ENCODE assay signal across 10 cellular contexts in genomic region chr5:56763711-56764466, GRCh38. TPM values are rescaled to one million over a fixed set of nuclear protein-coding genes. Genes with fewer than 3 reads are reported as not detected.
A peak's percentile ranks its signal among the peaks of the same experiment; 100 is the strongest.
DNase-seq lines count a peak whose midpoint lies in the region; ATAC-seq and TF ChIP-seq lines count a peak whose summit lies in the region.
"Had no signal": no experiment of that assay in that cellular context is flagged by ENCODE, and none has a peak within 500 bp of the region (broad histone marks: within the 10 kb centered on the region; RNA-seq: fewer than 3 reads in every experiment).

No MANE protein-coding gene starts in this region.

- TF ChIP-seq CTCF in heart right ventricle (IDR thresholded peaks at IDR 0.05) (no peak), GM20000 (IDR thresholded peaks at IDR 0.05; ENCODE audit: extremely low read depth, missing control alignments) (no peak)

- DNase-seq in NCI-H345 (lab: John Stamatoyannopoulos, UW) (peak; percentile 8), NCI-H345 treated with DMSO at 0.1 percent for 48 hours (lab: John Stamatoyannopoulos, UW; ENCODE audit: unreplicated experiment) (no peak), SK-N-DZ (ENCODE audit: low spot score) (peak; percentile 88), heart right ventricle (no peak), NCI-H526 (lab: John Stamatoyannopoulos, UW) (no peak), GM20000 (ENCODE audit: low spot score) (no peak), GDM1 (lab: John Stamatoyannopoulos, UW) (no peak)
- DNase-seq: activated CD8-positive, alpha-beta T cell treated with anti-CD3 and anti-CD28 coated beads, Interleukin-2, amount 10 ng/mL, durations not matched to agents 7 days and 5 days; endodermal cell had no signal

- H3K4me3 ChIP-seq in heart right ventricle = no peak overlapping the region
- no peak overlapping the region for H3K4me3 ChIP-seq in subcutaneous abdominal adipose tissue (ENCODE audit: low read depth in 1 of 5, low read length in 5 of 5)

- H3K4me1 ChIP-seq in heart right ventricle (peaks cover 0 to 50% (median 36%) of the 10 kb centered on the region in 9 donors), subcutaneous abdominal adipose tissue (ENCODE audit: control insufficient read depth in 5 of 5, insufficient read depth in 5 of 5, low read length in 5 of 5) (peaks cover 5 to 27% (median 16%) of the 10 kb centered on the region in 5 donors)

- H3K9ac ChIP-seq in subcutaneous abdominal adipose tissue (ENCODE audit: low read length in 5 of 5) = peak overlapping the region in 1 of 5 donors; percentile 4

- peak overlapping the region in 1 of 10 donors; percentile 12 for H3K27ac ChIP-seq in heart right ventricle
- H3K27ac ChIP-seq in subcutaneous abdominal adipose tissue (ENCODE audit: low read depth, low read length) = peak overlapping the region; percentile 68

- H3K36me3 ChIP-seq in heart right ventricle = no peaks in the 10 kb centered on the region
- no peaks in the 10 kb centered on the region for H3K36me3 ChIP-seq in subcutaneous abdominal adipose tissue (ENCODE audit: control insufficient read depth in 5 of 5, insufficient read depth in 5 of 5, low read length in 5 of 5)

- 36 to 39% methylated on average over 7 of the region's 7 CpGs for WGBS in heart right ventricle, 2 donors

- ATAC-seq in heart right ventricle = peak in 5 of 8 donors; percentile 19 to 80 (median 30)
- ATAC-seq: activated CD8-positive, alpha-beta T cell treated with anti-CD3 and anti-CD28 coated beads, Interleukin-2, amount 10 ng/mL, durations not matched to agents 7 days and 5 days had no signal

- H3K9me3 ChIP-seq in heart right ventricle = no peaks in the 10 kb centered on the region
- no peaks in the 10 kb centered on the region for H3K9me3 ChIP-seq in subcutaneous abdominal adipose tissue (ENCODE audit: control insufficient read depth in 5 of 5, low read length in 5 of 5)

- intact Hi-C loops in heart right ventricle (cut with DNase I) = no loop called here

- H3K27me3 ChIP-seq in heart right ventricle (no peaks in the 10 kb centered on the region), subcutaneous abdominal adipose tissue (ENCODE audit: control insufficient read depth in 5 of 5, insufficient read depth in 4 of 5, low read length in 5 of 5) (no peaks in the 10 kb centered on the region)

RNA-seq across cellular contexts. Expression of gene MAP3K1, which starts 51.5 kb away (rescaled TPM):
- polyA plus RNA-seq in SK-N-DZ (2014; cell fraction: cytosol; rRNA removed) = 6.0 and 7.7 TPM in 2 replicates
- polyA plus RNA-seq in SK-N-DZ (2014; cell fraction: nucleus; rRNA removed) = 6.1 and 6.8 TPM in 2 replicates
- 10 to 100 TPM in 1 of 10 donors, 1 to 10 TPM in 9; 4.6 to 13.3 (median 6.5) TPM for total RNA-seq in heart right ventricle
- polyA plus RNA-seq in heart right ventricle = 1 to 10 TPM; 1.7 to 5.6 TPM

Comparison
In these comparisons a context has a peak if more than half of its experiments do, and no peak if none do; other contexts are left out.
1. DNase-seq: peak in NCI-H345 (single experiment) and SK-N-DZ (single experiment); none in NCI-H345 treated with DMSO at 0.1 percent for 48 hours (single experiment), heart right ventricle (0 of 2), NCI-H526 (0 of 2), GM20000 (single experiment) and GDM1 (single experiment).